Comparison of ENCODE assay signal across 8 cellular contexts in the genomic region with DNA sequence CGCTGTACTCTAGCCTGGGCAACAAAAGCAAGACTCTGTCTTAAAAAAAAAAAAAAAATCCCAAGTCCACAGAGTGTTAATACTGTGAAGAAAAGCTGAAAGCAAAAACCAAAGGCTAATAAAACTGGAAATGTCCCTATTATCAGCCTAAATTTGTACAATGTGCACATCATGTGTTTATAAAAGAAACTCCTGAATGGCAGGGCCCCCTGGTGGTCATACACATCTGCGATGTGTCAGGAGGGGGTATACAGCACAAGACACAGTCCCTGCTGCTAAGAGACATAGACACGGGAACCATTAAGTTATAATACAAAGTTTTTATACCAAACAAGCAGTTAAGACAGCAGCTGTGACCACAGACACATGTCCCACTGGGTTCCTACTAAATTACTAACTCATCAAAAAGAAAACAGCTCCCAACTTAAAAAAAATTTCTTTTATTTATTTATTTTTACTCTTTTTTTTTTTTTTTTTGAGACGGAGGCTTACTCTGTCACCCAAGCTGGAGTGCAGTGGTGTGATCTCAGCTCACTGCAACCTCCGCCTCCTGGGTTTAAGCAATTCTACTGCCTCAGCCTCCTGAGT.
A peak's percentile ranks its signal among the peaks of the same experiment; 100 is the strongest.
DNase-seq lines count a peak whose midpoint lies in the region; ATAC-seq and TF ChIP-seq lines count a peak whose summit lies in the region.

No MANE protein-coding gene starts in this region.

- H3K36me3 ChIP-seq in HAP-1 (replicated peaks) = peaks cover 2% of the 10 kb centered on the region

- ATAC-seq in HG03439 (IDR thresholded peaks at IDR 0.05; ENCODE audit: unreplicated experiment) = no peak

- peak; percentile 81 for DNase-seq in COR-L47 (lab: John Stamatoyannopoulos, UW)
- peak; percentile 69 to 86 for DNase-seq in HAP-1 (ENCODE audit: low spot score in 2 of 2)
- DNase-seq in NCI-H2171 (lab: John Stamatoyannopoulos, UW) = peak; percentile 56
- peak; percentile 70 for DNase-seq in activated CD4-positive, CD25-positive, alpha-beta regulatory T cell treated with anti-CD3 and anti-CD28 coated beads, Interleukin-2, amount 50 U/mL, for 16 hours (ENCODE audit: low read depth, low spot score)
- peak; percentile 89 to 91 for DNase-seq in cardiac fibroblast (ENCODE audit: low read depth in 2 of 2)
- DNase-seq in kidney tubule cell (ENCODE audit: low spot score) = peak; percentile 79
- peak; percentile 80 for DNase-seq in stimulated activated CD4-positive, alpha-beta T cell treated with anti-CD3 and anti-CD28 coated beads, Interleukin-4, amount 100 ng/mL, for 1 hour

- no peaks in the 10 kb centered on the region for H3K4me1 ChIP-seq in HAP-1

- H3K4me3 ChIP-seq in HAP-1 = no peak overlapping the region
- H3K4me3 ChIP-seq in cardiac fibroblast (replicated peaks in 1 of 2; ENCODE audit: low read depth in 2 of 2, low read length in 2 of 2) = no peak overlapping the region

- H3K9me3 ChIP-seq in HAP-1 = no peaks in the 10 kb centered on the region

- TF ChIP-seq CTCF in cardiac fibroblast (IDR thresholded peaks at IDR 0.05; ENCODE audit: low read depth, low read length) = peak; percentile 80

- in situ Hi-C loops in HAP-1 (cut with MboI; ENCODE audit: low sequenced_read_pairs) = loop anchor here (5.0 to 10.0 kb wide), 3 partner anchors 174 to 337 kb away; no protein-coding TSS in a partner anchor

- H3K27me3 ChIP-seq in HAP-1 (ENCODE audit: low read depth) = no peaks in the 10 kb centered on the region
